ENCODE assay signal across 8 cellular contexts in genomic region chr11:65919151-65920034, GRCh38. TPM values are rescaled to one million over a fixed set of nuclear protein-coding genes. Genes with fewer than 3 reads are reported as not detected.
DNase-seq lines count a peak whose midpoint lies in the region; ATAC-seq and TF ChIP-seq lines count a peak whose summit lies in the region.

TSS of gene DRAP1 (plus strand) at chr11:65919426. CDS start at chr11:65919502, 76 bp downstream.

- peak within 1 kb of the TSS; percentile 92 for H3K4me3 ChIP-seq in ectodermal cell (ENCODE audit: insufficient read depth, low read depth, low read length)
- peak within 1 kb of the TSS; percentile 99 for H3K4me3 ChIP-seq in lower lobe of right lung

- CTCF ChIA-PET in CD4-positive, alpha-beta T cell (lab: Charles Lee) = interaction anchor here (0.9 to 3.2 kb wide), 4 partner anchors 31 to 59 kb away, joined by 3 to 21 read pairs (median 8); partner anchors contain the start of genes CCDC85B, FIBP and MUS81

- no peaks in the 10 kb centered on the region for H3K27me3 Mint-ChIP-seq in CD4-positive, alpha-beta T cell

- H3K36me3 ChIP-seq in ectodermal cell (ENCODE audit: control insufficient read depth, insufficient read depth, low read length) (peaks cover 5% of the 10 kb centered on the region), lower lobe of right lung (peaks cover 28% of the 10 kb centered on the region)

- no peaks in the 10 kb centered on the region for H3K9me3 ChIP-seq in CD4-positive, alpha-beta T cell (ENCODE audit: control insufficient read depth, low read length)
- no peaks in the 10 kb centered on the region for H3K9me3 ChIP-seq in ectodermal cell (ENCODE audit: control insufficient read depth, low read length)
- H3K9me3 ChIP-seq in lower lobe of right lung = no peaks in the 10 kb centered on the region

- H3K27ac ChIP-seq in CD4-positive, alpha-beta T cell (ENCODE audit: low read depth, low read length) = peak within 1 kb of the TSS; percentile 86
- H3K27ac ChIP-seq in ectodermal cell (ENCODE audit: insufficient read depth, low read depth, low read length, poor library complexity, severe bottlenecking) (no peak within 1 kb of the TSS), lower lobe of right lung (peak within 1 kb of the TSS; percentile 97)

- H3K9me3 Mint-ChIP-seq in CD4-positive, alpha-beta T cell = no peaks in the 10 kb centered on the region

- no peaks in the 10 kb centered on the region for H3K4me1 ChIP-seq in ectodermal cell (ENCODE audit: control insufficient read depth, insufficient read depth, low read length)
- peaks cover 51% of the 10 kb centered on the region for H3K4me1 ChIP-seq in lower lobe of right lung

- WGBS in ectodermal cell, 2 experiments = 0% methylated on average over 98 to 99 of the region's 102 CpGs

- H3K4me1 Mint-ChIP-seq in CD4-positive, alpha-beta T cell (ENCODE audit: low read depth) = peaks cover 47% of the 10 kb centered on the region

- POLR2A ChIA-PET in CD4-positive, alpha-beta T cell (lab: Charles Lee) = interaction anchor here (0.6 to 6.6 kb wide), 10 partner anchors 8 to 348 kb away, joined by 3 to 104 read pairs (median 8); partner anchors contain the start of genes CCDC85B, CFL1, FIBP and FOSL1

- H3K36me3 Mint-ChIP-seq in CD4-positive, alpha-beta T cell (ENCODE audit: low read depth) = peaks cover 48% of the 10 kb centered on the region

- intact Hi-C loops in CD4-positive, alpha-beta T cell (cut with DNase I, micrococcal nuclease) = loop anchor here (1.0 to 5.0 kb wide), 10 partner anchors 9 to 133 kb away; partner anchors contain the start of genes FIBP (in 2 of the 2), FOSL1 (in 2 of the 2), SART1 (in 2 of the 2) and BANF1 (in 1 of the 2)
- intact Hi-C loops in lower lobe of right lung (cut with DNase I) = no loop called here

- peak within 1 kb of the TSS; percentile 92 for H3K27ac Mint-ChIP-seq in CD4-positive, alpha-beta T cell

- peak; percentile 88 for ATAC-seq in CD4-positive, alpha-beta T cell (ENCODE audit: poor library complexity)
- peak; percentile 82 for ATAC-seq in GM19468 (IDR thresholded peaks at IDR 0.05; ENCODE audit: extremely low read depth, unreplicated experiment)
- peak; percentile 94 to 96 for ATAC-seq in lower lobe of right lung

- TF ChIP-seq CTCF in CD4-positive, alpha-beta T cell (IDR thresholded peaks at IDR 0.05) = no peak
- TF ChIP-seq CTCF in lower lobe of right lung (IDR thresholded peaks at IDR 0.05) = peak; percentile 11

- peak within 1 kb of the TSS; percentile 94 for H3K4me3 Mint-ChIP-seq in CD4-positive, alpha-beta T cell

- peak; percentile 97 to 100 (median 99) for DNase-seq in CD4-positive, alpha-beta T cell
- DNase-seq in HS-5 (ENCODE audit: low read depth) = peak; percentile 65
- DNase-seq in NK-92 (lab: John Stamatoyannopoulos, UW; ENCODE audit: unreplicated experiment) = peak; percentile 93
- peak; percentile 96 to 100 for DNase-seq in activated CD8-positive, alpha-beta memory T cell treated with anti-CD3 and anti-CD28 coated beads for 1 hour (ENCODE audit: extremely low read depth in 1 of 2, low read depth in 1 of 2)
- peak; percentile 100 for DNase-seq in lower lobe of right lung
- DNase-seq in stimulated activated CD4-positive, alpha-beta T cell treated with anti-CD3 and anti-CD28 coated beads, TNF-alpha, amount 100 ng/mL, for 1 hour (ENCODE audit: low read depth in 3 of 3, low spot score in 1 of 3) = peak; percentile 99 to 100 (median 99)

- no peaks in the 10 kb centered on the region for H3K27me3 ChIP-seq in CD4-positive, alpha-beta T cell (ENCODE audit: control insufficient read depth, insufficient read depth, low read length)
- H3K27me3 ChIP-seq in ectodermal cell (ENCODE audit: control insufficient read depth, insufficient read depth, low read length, poor library complexity, severe bottlenecking) = no peaks in the 10 kb centered on the region
- H3K27me3 ChIP-seq in lower lobe of right lung (ENCODE audit: low read depth) = no peaks in the 10 kb centered on the region

RNA-seq across cellular contexts. Expression of gene DRAP1, which starts in this region (rescaled TPM):
- total RNA-seq in CD4-positive, alpha-beta T cell = 10 to 100 TPM; 58.6 to 59.1 TPM
- polyA plus RNA-seq in ectodermal cell (2013, experiment 1 of 4) = 107 TPM
- polyA plus RNA-seq in ectodermal cell (2013, experiment 2 of 4) = 92.6 TPM
- 104 TPM for polyA plus RNA-seq in ectodermal cell (2013, experiment 3 of 4)
- polyA plus RNA-seq in ectodermal cell (2013, experiment 4 of 4) = 112 TPM
- total RNA-seq in lower lobe of right lung = 63.3 TPM
